1 cellular context compared by ENCODE assay signal in the genomic region with DNA sequence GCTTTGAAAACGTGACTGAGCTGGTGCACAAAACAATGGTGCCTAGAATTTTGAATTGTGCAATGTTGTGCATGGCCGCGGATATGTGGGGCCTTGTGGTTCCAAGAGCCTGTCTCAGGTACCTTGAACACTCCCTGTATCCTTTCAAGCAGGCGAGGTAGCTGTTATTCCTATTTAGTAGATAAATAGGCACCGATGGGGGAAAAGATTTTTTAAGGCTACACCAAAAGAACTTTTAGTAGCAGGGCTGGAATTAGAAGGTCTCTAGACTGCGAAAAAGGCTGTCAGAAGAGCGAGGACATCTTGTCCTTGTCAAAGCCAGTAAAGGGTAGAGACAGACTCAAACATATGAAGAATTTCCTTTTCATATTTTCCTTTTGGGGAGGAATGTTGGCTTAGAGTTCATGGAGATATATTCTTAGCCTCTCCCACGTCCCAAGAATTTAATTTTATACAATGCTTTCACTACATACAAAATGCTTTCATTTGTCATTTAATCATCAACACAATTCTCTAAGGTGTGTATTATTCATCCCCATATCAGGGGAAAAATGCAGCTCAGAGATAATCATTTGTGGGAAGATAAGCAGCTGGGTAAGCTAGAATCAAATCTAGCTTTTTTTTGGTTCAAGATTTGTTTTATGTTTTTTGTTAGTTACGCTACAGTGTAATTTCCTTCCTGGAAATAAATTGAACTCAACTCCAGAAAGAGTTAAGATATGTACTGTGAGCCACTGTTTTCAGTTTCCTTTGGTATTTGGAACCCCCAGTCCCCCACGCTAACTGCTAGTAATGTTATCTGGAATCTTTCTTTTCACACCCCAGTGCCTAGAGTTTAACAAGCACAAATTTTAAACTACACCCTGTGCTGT.
TF ChIP-seq lines count a peak whose summit lies in the region.

No MANE protein-coding gene starts in this region.

TF ChIP-seq in WTC11, 78 proteins besides CTCF, POLR2A, EP300 and RAD21 (continued from another document):
- TF ChIP-seq, protein P1, sequence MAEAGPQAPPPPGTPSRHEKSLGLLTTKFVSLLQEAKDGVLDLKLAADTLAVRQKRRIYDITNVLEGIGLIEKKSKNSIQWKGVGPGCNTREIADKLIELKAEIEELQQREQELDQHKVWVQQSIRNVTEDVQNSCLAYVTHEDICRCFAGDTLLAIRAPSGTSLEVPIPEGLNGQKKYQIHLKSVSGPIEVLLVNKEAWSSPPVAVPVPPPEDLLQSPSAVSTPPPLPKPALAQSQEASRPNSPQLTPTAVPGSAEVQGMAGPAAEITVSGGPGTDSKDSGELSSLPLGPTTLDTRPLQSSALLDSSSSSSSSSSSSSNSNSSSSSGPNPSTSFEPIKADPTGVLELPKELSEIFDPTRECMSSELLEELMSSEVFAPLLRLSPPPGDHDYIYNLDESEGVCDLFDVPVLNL (CRISPR knock-in tag; IDR thresholded peaks at IDR 0.05; ENCODE audit: borderline replicate concordance, low read depth) = no peak
- no peak for TF ChIP-seq ATF1 (CRISPR knock-in tag; IDR thresholded peaks at IDR 0.05)
- no peak for TF ChIP-seq NFATC4 (CRISPR knock-in tag; IDR thresholded peaks at IDR 0.05)
